27 cellular contexts compared by ENCODE assay signal in the genomic region with DNA sequence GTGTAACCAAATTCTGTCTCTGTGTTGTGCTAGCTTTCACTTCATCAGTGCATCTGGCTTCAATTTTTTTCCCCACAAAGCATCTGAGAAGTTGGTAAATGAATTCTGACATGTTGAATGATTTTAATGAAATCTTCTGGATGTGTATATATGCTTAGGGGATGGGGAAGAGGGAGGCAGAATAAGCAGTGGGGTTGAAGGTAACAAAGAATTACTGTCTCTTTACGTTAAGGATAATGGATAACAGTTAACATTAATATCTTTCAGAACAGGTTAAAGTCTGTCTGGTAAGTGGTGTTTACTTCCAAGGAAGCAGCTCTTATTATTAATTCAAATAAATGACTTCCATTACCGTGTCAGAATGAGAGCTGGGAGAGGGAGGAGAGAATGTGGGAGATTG.
DNase-seq lines count a peak whose midpoint lies in the region; ATAC-seq, FAIRE-seq and TF ChIP-seq lines count a peak whose summit lies in the region.
"Had no signal": no experiment of that assay in that cellular context is flagged by ENCODE, and none has a peak within 500 bp of the region (broad histone marks: within the 10 kb centered on the region; RNA-seq: fewer than 3 reads in every experiment).

No MANE protein-coding gene starts in this region.

- H3K4me1 ChIP-seq in Caco-2: peaks cover 8% of the 10 kb centered on the region
- peaks cover 11% of the 10 kb centered on the region for H3K4me1 ChIP-seq in lower lobe of right lung
- H3K4me1 ChIP-seq in HepG2 (ENCODE audit: insufficient read depth, low read length): no peaks in the 10 kb centered on the region
- H3K4me1 ChIP-seq: BLaER1 treated with 17β-estradiol and CSF1 and Interleukin-3, amounts not matched to agents 10 nM and 100 nM; SJCRH30 had no signal

- POLR2A ChIA-PET in Caco-2 (lab: Charles Lee): no interaction called here
- POLR2A ChIA-PET in HepG2 (lab: Yijun Ruan, JAX): no interaction called here

- H3K9ac ChIP-seq in HepG2 (ENCODE audit: insufficient read depth, low read depth, low read length): no peak overlapping the region
- H3K9ac ChIP-seq: BLaER1 treated with 17β-estradiol and CSF1 and Interleukin-3, amounts not matched to agents 10 nM and 100 nM; GM23248 had no signal

- in situ Hi-C loops in HepG2 (cut with HindIII; ENCODE audit: extremely low pct_ligation_motif_present, low pct_unique_long_range_greater_than_20kb): no loop called here

- no peak overlapping the region for H3K4me2 ChIP-seq in HepG2 (ENCODE audit: low read depth, low read length)
- H3K4me2 ChIP-seq: BLaER1 treated with 17β-estradiol and CSF1 and Interleukin-3, amounts not matched to agents 10 nM and 100 nM; PC-9 had no signal

- no peaks in the 10 kb centered on the region for H3K79me2 ChIP-seq in HepG2 (ENCODE audit: insufficient read depth, low read length)

- H3K4me3 ChIP-seq in Caco-2 (ENCODE audit: low read depth, low read length) (no peak overlapping the region), lower lobe of right lung (no peak overlapping the region), HepG2 (replicated peaks in 1 of 3; ENCODE audit: insufficient read depth in 1 of 3, low read depth in 2 of 3, low read length in 3 of 3) (no peak overlapping the region)
- H3K4me3 ChIP-seq: BLaER1 treated with 17β-estradiol and CSF1 and Interleukin-3, amounts not matched to agents 10 nM and 100 nM; GM23248; HAP-1; PC-9; SJCRH30 had no signal

- H3K27me3 Mint-ChIP-seq in Caco-2 (ENCODE audit: insufficient read depth, unreplicated experiment) (no peaks in the 10 kb centered on the region), progenitor cell of endocrine pancreas (no peaks in the 10 kb centered on the region)
- H3K27me3 Mint-ChIP-seq: CD4-positive, alpha-beta T cell had no signal

- TF ChIP-seq EP300 in HepG2 (IDR thresholded peaks at IDR 0.05; ENCODE audit: low read depth in 2 of 2, low read length in 2 of 2) (no peak), HepG2 (CRISPR knock-in tag; IDR thresholded peaks at IDR 0.05; ENCODE audit: borderline replicate concordance) (no peak)

- CTCF ChIA-PET in Caco-2 (lab: Charles Lee): interaction anchor here (0.6 kb wide), 1 partner anchor 20 kb away, joined by 3 read pairs; no protein-coding TSS in a partner anchor
- CTCF ChIA-PET in HepG2 (lab: Yijun Ruan, JAX; ENCODE audit: low intra/inter-chr PET ratio, low total read pairs): no interaction called here

- intact Hi-C loops in Caco-2 (cut with micrococcal nuclease; ENCODE audit: unreplicated experiment) (no loop called here), lower lobe of right lung (cut with DNase I) (no loop called here), HepG2 (cut with micrococcal nuclease; ENCODE audit: unreplicated experiment) (no loop called here)

- H3K36me3 ChIP-seq in Caco-2 (ENCODE audit: control insufficient read depth, insufficient read depth, low read length) (no peaks in the 10 kb centered on the region), lower lobe of right lung (no peaks in the 10 kb centered on the region), HepG2 (replicated peaks in 1 of 2; ENCODE audit: control insufficient read depth in 1 of 2, insufficient read depth in 2 of 2, low read length in 2 of 2) (peaks cover 3 to 4% of the 10 kb centered on the region in 2 experiments; a peak in 2 of 5 replicates)
- H3K36me3 ChIP-seq: HAP-1 had no signal

- no peak for TF ChIP-seq RAD21 in HepG2 (CRISPR knock-in tag; IDR thresholded peaks at IDR 0.05)

- BruUV-seq in Caco-2 (replicated peaks; lab: Mats Ljungman, UMichigan): no TSS peak
- no TSS peak for BruUV-seq in HepG2 (replicated peaks; lab: Mats Ljungman, UMichigan)

- no peaks in the 10 kb centered on the region for H3K27me3 ChIP-seq in Caco-2 (replicated peaks; ENCODE audit: control insufficient read depth, insufficient read depth, low read length)
- no peaks in the 10 kb centered on the region for H3K27me3 ChIP-seq in lower lobe of right lung (ENCODE audit: low read depth)
- H3K27me3 ChIP-seq in HepG2 (ENCODE audit: control insufficient read depth in 1 of 2, insufficient read depth in 2 of 2, low read length in 2 of 2): no peaks in the 10 kb centered on the region
- H3K27me3 ChIP-seq: BLaER1 treated with 17β-estradiol and CSF1 and Interleukin-3, amounts not matched to agents 10 nM and 100 nM; SJCRH30 had no signal

- H3K9me3 ChIP-seq in Caco-2: no peaks in the 10 kb centered on the region
- H3K9me3 ChIP-seq in lower lobe of right lung: no peaks in the 10 kb centered on the region
- H3K9me3 ChIP-seq in HepG2 (ENCODE audit: low read length): no peaks in the 10 kb centered on the region
- H3K9me3 ChIP-seq: HAP-1 had no signal

- WGBS in HepG2 (ENCODE audit: low lambda C conversion rate): 84% methylated on average over 2 of the region's 2 CpGs

- TF ChIP-seq POLR2A in HepG2 (IDR thresholded peaks at IDR 0.05; ENCODE audit: insufficient read depth in 1 of 2, low read depth in 2 of 2, low read length in 2 of 2): no peak

- H3K27ac Mint-ChIP-seq in Caco-2 (ENCODE audit: unreplicated experiment) (peak overlapping the region; percentile 13), progenitor cell of endocrine pancreas (peak overlapping the region; percentile 2)
- H3K27ac Mint-ChIP-seq: CD4-positive, alpha-beta T cell; HFFc6 had no signal

- H3K9me3 Mint-ChIP-seq in Caco-2 (ENCODE audit: unreplicated experiment) (no peaks in the 10 kb centered on the region), progenitor cell of endocrine pancreas (ENCODE audit: low read depth) (no peaks in the 10 kb centered on the region)
- H3K9me3 Mint-ChIP-seq: CD4-positive, alpha-beta T cell; HFFc6 had no signal

- no peak for TF ChIP-seq CTCF in Caco-2 (IDR thresholded peaks at IDR 0.05; ENCODE audit: insufficient read depth in 1 of 2, low read depth in 1 of 2, low read length in 1 of 2, severe bottlenecking in 1 of 2, unreplicated experiment in 1 of 2)
- no peak for TF ChIP-seq CTCF in progenitor cell of endocrine pancreas (IDR thresholded peaks at IDR 0.05; ENCODE audit: unreplicated experiment)
- TF ChIP-seq CTCF in lower lobe of right lung (IDR thresholded peaks at IDR 0.05): no peak
- TF ChIP-seq CTCF in HepG2 (CRISPR knock-in tag; IDR thresholded peaks at IDR 0.05): no peak

- H3K4me3 Mint-ChIP-seq in Caco-2 (ENCODE audit: unreplicated experiment) (no peak overlapping the region), progenitor cell of endocrine pancreas (ENCODE audit: low read depth) (no peak overlapping the region)
- H3K4me3 Mint-ChIP-seq: CD4-positive, alpha-beta T cell; HFFc6 had no signal

- H3K27ac ChIP-seq in lower lobe of right lung (no peak overlapping the region), HepG2 (ENCODE audit: extremely low read length, insufficient read depth, low read length) (no peak overlapping the region)
- H3K27ac ChIP-seq: BLaER1 treated with 17β-estradiol and CSF1 and Interleukin-3, amounts not matched to agents 10 nM and 100 nM; GM23248; PC-9; SJCRH30 had no signal

- peaks cover 16% of the 10 kb centered on the region for H3K36me3 Mint-ChIP-seq in Caco-2 (ENCODE audit: insufficient read depth, unreplicated experiment)
- peaks cover 14% of the 10 kb centered on the region for H3K36me3 Mint-ChIP-seq in progenitor cell of endocrine pancreas (ENCODE audit: insufficient read depth)

- peak; percentile 93 for FAIRE-seq in islet of Langerhans (lab: Jason Lieb, UNC)
- FAIRE-seq in urothelium cell line (lab: Jason Lieb, UNC): no peak
- FAIRE-seq in HepG2 (lab: Jason Lieb, UNC): no peak
- FAIRE-seq: G401.6 had no signal

- H3K4me1 Mint-ChIP-seq in Caco-2 (ENCODE audit: low read depth, unreplicated experiment) (peaks cover 14% of the 10 kb centered on the region), progenitor cell of endocrine pancreas (ENCODE audit: low read depth) (peaks cover 22% of the 10 kb centered on the region)

- peak; percentile 95 for ATAC-seq in SK-N-SH treated with all-trans-retinoic acid at 6 μM for 48 hours
- no peak for ATAC-seq in lower lobe of right lung
- ATAC-seq in HepG2: no peak
- ATAC-seq: Right ventricle myocardium inferior had no signal

- no peak for DNase-seq in Caco-2
- no peak for DNase-seq in progenitor cell of endocrine pancreas (ENCODE audit: low spot score, unreplicated experiment)
- DNase-seq in urothelium cell line (ENCODE audit: low spot score): no peak
- DNase-seq in lower lobe of right lung: no peak
- no peak for DNase-seq in HepG2 (ENCODE audit: low spot score)
- no peak for DNase-seq in GOT3 (lab: John Stamatoyannopoulos, UW)
- DNase-seq: AML-193; CD4-positive, alpha-beta T cell; COR-L47; GM23248; HFFc6; IMR-90; KG1; NCI-H1092; NCI-H1417 treated with DMSO at 0.1 percent for 48 hours; NCI-H1694 treated with DMSO at 0.1 percent for 48 hours; NCI-H2081; NCI-H345; NCI-H524; PC-9; SJCRH30 had no signal

- H2AFZ ChIP-seq in HepG2 (ENCODE audit: low read length): no peak overlapping the region
- H2AFZ ChIP-seq: GM23248, PC-9 had no signal

- H4K20me1 ChIP-seq in HepG2 (ENCODE audit: insufficient read depth, low read length): no peaks in the 10 kb centered on the region

TF ChIP-seq in SK-N-SH treated with all-trans-retinoic acid at 6 μM for 48 hours, 23 proteins besides CTCF, POLR2A, EP300 and RAD21 (continues in another document):
- TF ChIP-seq ESRRG (CRISPR knock-in tag; IDR thresholded peaks at IDR 0.05) (no peak; the same call in 1 of the 2 replicates), ZC3H10 (CRISPR knock-in tag; IDR thresholded peaks at IDR 0.05) (peak; percentile 82; the same call in 1 of the 2 replicates), SNAI2 (CRISPR knock-in tag; IDR thresholded peaks at IDR 0.05) (peak; percentile 62; the same call in 1 of the 2 replicates), ARNTL (CRISPR knock-in tag; IDR thresholded peaks at IDR 0.05; ENCODE audit: borderline replicate concordance, low read depth) (no peak), ZFP30 (CRISPR knock-in tag; IDR thresholded peaks at IDR 0.05) (no peak), ZNF565 (CRISPR knock-in tag; conservative IDR thresholded peaks at IDR 0.05; ENCODE audit: low read depth) (no peak), ZFP3 (CRISPR knock-in tag; IDR thresholded peaks at IDR 0.05) (no peak), ISL1 (CRISPR knock-in tag; IDR thresholded peaks at IDR 0.05) (peak; percentile 98)

TF ChIP-seq in HepG2, 621 proteins besides CTCF, POLR2A, EP300 and RAD21 (continues in another document):
- TF ChIP-seq ZNF570 (CRISPR knock-in tag; IDR thresholded peaks at IDR 0.05; ENCODE audit: borderline replicate concordance) (no peak), HNRNPLL (IDR thresholded peaks at IDR 0.05; ENCODE audit: low read depth, low read length, poor library complexity, severe bottlenecking) (no peak), ZNF740 (CRISPR knock-in tag; IDR thresholded peaks at IDR 0.05) (no peak)
- TF ChIP-seq, protein P1, sequence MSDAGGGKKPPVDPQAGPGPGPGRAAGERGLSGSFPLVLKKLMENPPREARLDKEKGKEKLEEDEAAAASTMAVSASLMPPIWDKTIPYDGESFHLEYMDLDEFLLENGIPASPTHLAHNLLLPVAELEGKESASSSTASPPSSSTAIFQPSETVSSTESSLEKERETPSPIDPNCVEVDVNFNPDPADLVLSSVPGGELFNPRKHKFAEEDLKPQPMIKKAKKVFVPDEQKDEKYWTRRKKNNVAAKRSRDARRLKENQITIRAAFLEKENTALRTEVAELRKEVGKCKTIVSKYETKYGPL (CRISPR knock-in tag; IDR thresholded peaks at IDR 0.05): no peak
